In the genomic region with DNA sequence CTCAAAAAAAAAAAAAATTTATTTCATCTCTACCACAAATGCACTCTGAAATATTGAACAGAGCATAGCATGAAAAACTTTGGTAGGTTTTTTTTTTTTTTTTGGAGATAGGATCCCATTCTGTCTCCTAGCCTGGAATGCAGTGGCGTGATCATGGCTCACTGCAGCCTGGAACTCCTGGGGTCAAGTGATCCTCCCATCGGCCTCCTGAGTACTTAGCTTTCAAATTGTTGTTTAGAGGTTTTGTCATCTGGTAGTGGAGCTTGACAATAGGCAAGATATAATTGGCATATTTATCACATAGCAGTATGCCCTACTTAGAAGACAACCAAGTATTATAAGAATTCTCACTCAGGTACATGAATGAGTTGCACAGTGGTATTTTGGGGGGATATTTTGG, we compare ENCODE assay signal across 23 cellular contexts.
DNase-seq lines count a peak whose midpoint lies in the region; ATAC-seq, FAIRE-seq and TF ChIP-seq lines count a peak whose summit lies in the region.
"Had no signal": no experiment of that assay in that cellular context is flagged by ENCODE, and none has a peak within 500 bp of the region (broad histone marks: within the 10 kb centered on the region; RNA-seq: fewer than 3 reads in every experiment).

No MANE protein-coding gene starts in this region.

- H2AFZ ChIP-seq in GM23338 = no peak overlapping the region
- H2AFZ ChIP-seq: GM23248 had no signal

- no peaks in the 10 kb centered on the region for H4K20me1 ChIP-seq in GM23338 (replicated peaks; ENCODE audit: insufficient read depth)

- 53% methylated on average over 2 of the region's 2 CpGs for WGBS in HUES64
- WGBS in small intestine, 3 donors = 87 to 90% (median 89%) methylated on average over 2 of the region's 2 CpGs

- H3K27me3 Mint-ChIP-seq in GM23338 (ENCODE audit: insufficient read depth, low read depth, poor library complexity) (peaks cover 15% of the 10 kb centered on the region), brain (no peaks in the 10 kb centered on the region), memory B cell (no peaks in the 10 kb centered on the region)
- H3K27me3 Mint-ChIP-seq: CD4-positive, alpha-beta T cell had no signal

- no peaks in the 10 kb centered on the region for H3K36me3 ChIP-seq in GM23338 (ENCODE audit: insufficient read depth)
- H3K36me3 ChIP-seq in HUES64 (ENCODE audit: insufficient read depth, low read length) = no peaks in the 10 kb centered on the region
- H3K36me3 ChIP-seq in small intestine (ENCODE audit: control insufficient read depth in 2 of 2, insufficient read depth in 2 of 2, low read length in 2 of 2) = peaks cover 0 to 7% of the 10 kb centered on the region in 2 donors

- H3K27me3 ChIP-seq in GM23338 (ENCODE audit: insufficient read depth) = no peaks in the 10 kb centered on the region
- no peaks in the 10 kb centered on the region for H3K27me3 ChIP-seq in HUES64 (ENCODE audit: insufficient read depth, low read length)
- no peaks in the 10 kb centered on the region for H3K27me3 ChIP-seq in small intestine (ENCODE audit: control insufficient read depth in 2 of 2, insufficient read depth in 2 of 2, low read length in 2 of 2)

- H3K36me3 Mint-ChIP-seq in GM23338 (ENCODE audit: low read depth) (no peaks in the 10 kb centered on the region; the same call in 2 of the 3 replicates), brain (no peaks in the 10 kb centered on the region), memory B cell (no peaks in the 10 kb centered on the region)

- ATAC-seq in GM23338 (peak; percentile 16), memory B cell (ENCODE audit: low read depth) (no peak)

- H3K27ac Mint-ChIP-seq in GM23338 (peak overlapping the region; percentile 87), brain (peak overlapping the region; percentile 39 to 84 (median 78)), memory B cell (peak overlapping the region; percentile 42)
- H3K27ac Mint-ChIP-seq: CD4-positive, alpha-beta T cell had no signal

- H3K4me1 Mint-ChIP-seq in GM23338 (peaks cover 60% of the 10 kb centered on the region), brain (peaks cover 45% of the 10 kb centered on the region), memory B cell (peaks cover 7% of the 10 kb centered on the region)

- no peaks in the 10 kb centered on the region for H3K9me3 ChIP-seq in HUES64 (ENCODE audit: insufficient read depth, low read depth, low read length)
- H3K9me3 ChIP-seq in small intestine (ENCODE audit: control insufficient read depth, low read depth) = no peaks in the 10 kb centered on the region
- H3K9me3 ChIP-seq: A549, Caco-2 had no signal

- TF ChIP-seq CTCF in GM23338 (conservative IDR thresholded peaks at IDR 0.05; ENCODE audit: low read depth in 2 of 2) (no peak), brain (conservative IDR thresholded peaks at IDR 0.05) (no peak)

- no peaks in the 10 kb centered on the region for H3F3A ChIP-seq in GM23338 (replicated peaks; ENCODE audit: low read depth)

- DNase-seq in GM23338 (ENCODE audit: low spot score) (peak; percentile 41), memory B cell (ENCODE audit: low spot score in 2 of 2) (no peak), small intestine (no peak), NOMO-1 (lab: John Stamatoyannopoulos, UW; ENCODE audit: unreplicated experiment in 2 of 2) (no peak)
- no peak for DNase-seq in activated naive CD4-positive, alpha-beta T cell (lab: John Stamatoyannopoulos, UW)
- no peak for DNase-seq in stimulated activated CD4-positive, alpha-beta T cell treated with anti-CD3 and anti-CD28 coated beads, Interleukin-1b, Interleukin-23, amount 100 ng/mL, for 48 hours
- DNase-seq: Caco-2; CD4-positive, alpha-beta T cell; DMS153; GM23248; IMR-90; NCI-H1436; NCI-H1930; NCI-H748 treated with DMSO at 0.1 percent for 48 hours; NK-92 treated with Interleukin-12 subunit alpha and Interleukin-12 subunit beta, amount 100 ng/mL, for 24 hours; SHP77 had no signal

- no peak for FAIRE-seq in small intestine (lab: Jason Lieb, UNC)
- FAIRE-seq: A549, GM12892, GM18507, RCC 7860 had no signal

- H3K9ac ChIP-seq in HUES64 (ENCODE audit: low read depth, low read length) = peak overlapping the region; percentile 23; the same call in 1 of the 2 replicates
- H3K9ac ChIP-seq: GM23248 had no signal

- peaks cover 53% of the 10 kb centered on the region for H3K4me1 ChIP-seq in GM23338 (ENCODE audit: insufficient read depth)
- peaks cover 47% of the 10 kb centered on the region for H3K4me1 ChIP-seq in HUES64 (ENCODE audit: insufficient read depth, low read length)
- H3K4me1 ChIP-seq in small intestine (ENCODE audit: control insufficient read depth in 2 of 2, insufficient read depth in 1 of 2, low read depth in 1 of 2, low read length in 1 of 2) = peaks cover 2% of the 10 kb centered on the region in 2 donors

- peak overlapping the region; percentile 68 for H3K4me2 ChIP-seq in GM23338

- peak overlapping the region; percentile 39; the same call in 2 of the 3 replicates for H3K4me3 Mint-ChIP-seq in GM23338
- peak overlapping the region in 1 of 5 experiments; percentile 54 for H3K4me3 Mint-ChIP-seq in brain
- no peak overlapping the region for H3K4me3 Mint-ChIP-seq in memory B cell
- H3K4me3 Mint-ChIP-seq: CD4-positive, alpha-beta T cell had no signal

- no peaks in the 10 kb centered on the region for H3K9me2 ChIP-seq in GM23338 (ENCODE audit: insufficient read depth)

- H3K9me3 Mint-ChIP-seq in GM23338 = no peaks in the 10 kb centered on the region
- no peaks in the 10 kb centered on the region for H3K9me3 Mint-ChIP-seq in brain
- H3K9me3 Mint-ChIP-seq in memory B cell = no peaks in the 10 kb centered on the region
- H3K9me3 Mint-ChIP-seq: CD4-positive, alpha-beta T cell had no signal

- H3K4me3 ChIP-seq in GM23338 (no peak overlapping the region), HUES64 (ENCODE audit: low read length) (no peak overlapping the region), small intestine (ENCODE audit: low read depth in 1 of 2, low read length in 2 of 2) (no peak overlapping the region)
- H3K4me3 ChIP-seq: A549, GM23248, SK-N-MC had no signal

- peak overlapping the region; percentile 96 for H3K27ac ChIP-seq in GM23338 (ENCODE audit: low read depth)
- H3K27ac ChIP-seq in HUES64 (ENCODE audit: low read depth, low read length) = peak overlapping the region; percentile 89; the same call in 1 of the 2 replicates
- H3K27ac ChIP-seq in small intestine (ENCODE audit: low read depth in 1 of 2, low read length in 1 of 2) = no peak overlapping the region
- H3K27ac ChIP-seq: A549, GM23248, SK-N-MC had no signal

- no peaks in the 10 kb centered on the region for H3K79me2 ChIP-seq in GM23338 (replicated peaks; ENCODE audit: insufficient read depth)

TF ChIP-seq in GM23338, 12 proteins besides CTCF, POLR2A, EP300 and RAD21 (continues in another document):
- TF ChIP-seq, protein P1, sequence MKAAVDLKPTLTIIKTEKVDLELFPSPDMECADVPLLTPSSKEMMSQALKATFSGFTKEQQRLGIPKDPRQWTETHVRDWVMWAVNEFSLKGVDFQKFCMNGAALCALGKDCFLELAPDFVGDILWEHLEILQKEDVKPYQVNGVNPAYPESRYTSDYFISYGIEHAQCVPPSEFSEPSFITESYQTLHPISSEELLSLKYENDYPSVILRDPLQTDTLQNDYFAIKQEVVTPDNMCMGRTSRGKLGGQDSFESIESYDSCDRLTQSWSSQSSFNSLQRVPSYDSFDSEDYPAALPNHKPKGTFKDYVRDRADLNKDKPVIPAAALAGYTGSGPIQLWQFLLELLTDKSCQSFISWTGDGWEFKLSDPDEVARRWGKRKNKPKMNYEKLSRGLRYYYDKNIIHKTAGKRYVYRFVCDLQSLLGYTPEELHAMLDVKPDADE (IDR thresholded peaks at IDR 0.05) = no peak

Comparison
In these comparisons a context has a peak if more than half of its experiments do, and no peak if none do; other contexts are left out.
1. H3K27ac ChIP-seq: peak in GM23338 (single experiment) and HUES64 (single experiment); none in small intestine (0 of 2).
2. Peak in every context shown above with its lines, with median percentiles within 50 percentile points of each other: H3K27ac Mint-ChIP-seq.